In the genomic region with DNA sequence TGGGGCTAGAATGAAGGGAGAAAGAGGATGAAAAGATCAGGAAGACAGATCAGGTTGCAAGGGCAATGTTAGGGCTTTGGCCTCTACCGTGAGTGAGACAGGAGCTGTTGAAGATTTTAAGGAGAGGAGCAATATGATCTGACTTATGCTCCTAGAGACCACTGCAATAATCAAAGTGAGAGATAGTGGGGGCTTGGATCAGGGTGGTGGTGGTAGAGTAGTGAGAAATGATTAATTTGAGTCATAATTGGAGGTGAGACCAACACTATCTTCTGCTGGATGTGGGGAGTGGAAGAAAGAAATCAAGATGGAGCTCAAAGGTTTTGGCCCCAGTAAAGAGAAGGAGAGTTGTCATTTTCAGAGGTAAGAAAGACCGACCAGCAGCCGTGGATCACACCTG, we compare ENCODE assay signal across 2 cellular contexts.
TF ChIP-seq lines count a peak whose summit lies in the region.

No MANE protein-coding gene starts in this region.

TF ChIP-seq in HepG2, 621 proteins besides CTCF, POLR2A, EP300 and RAD21:
- TF ChIP-seq BRCA1 (CRISPR knock-in tag; IDR thresholded peaks at IDR 0.05) (no peak), SMC3 (IDR thresholded peaks at IDR 0.05; ENCODE audit: low read length) (no peak), FOXC1 (CRISPR knock-in tag; IDR thresholded peaks at IDR 0.05; ENCODE audit: borderline replicate concordance) (0 out of 2 replicates have a peak, but pooled peaks have one; percentile 40), RFXAP (CRISPR knock-in tag; IDR thresholded peaks at IDR 0.05; ENCODE audit: borderline replicate concordance) (no peak), ZMYM4 (CRISPR knock-in tag; IDR thresholded peaks at IDR 0.05) (0 out of 2 replicates have a peak, but pooled peaks have one; percentile 18), MEIS1 (CRISPR knock-in tag; IDR thresholded peaks at IDR 0.05; ENCODE audit: borderline replicate concordance) (no peak), DR1 (CRISPR knock-in tag; IDR thresholded peaks at IDR 0.05) (no peak), CBX5 (CRISPR knock-in tag; IDR thresholded peaks at IDR 0.05; ENCODE audit: borderline replicate concordance) (no peak), LCORL (IDR thresholded peaks at IDR 0.05) (no peak), LCORL (CRISPR knock-in tag; IDR thresholded peaks at IDR 0.05) (peak; percentile 50; the same call in 1 of the 2 replicates), ZNF253 (CRISPR knock-in tag; IDR thresholded peaks at IDR 0.05; ENCODE audit: borderline replicate concordance) (no peak), BRD4 (CRISPR knock-in tag; IDR thresholded peaks at IDR 0.05) (0 out of 2 replicates have a peak, but pooled peaks have one; percentile 21), SATB2 (CRISPR knock-in tag; IDR thresholded peaks at IDR 0.05) (no peak), ZSCAN20 (CRISPR knock-in tag; IDR thresholded peaks at IDR 0.05; ENCODE audit: borderline replicate concordance) (no peak), MED1 (CRISPR knock-in tag; IDR thresholded peaks at IDR 0.05) (0 out of 2 replicates have a peak, but pooled peaks have one; percentile 5), ZNF891 (CRISPR knock-in tag; IDR thresholded peaks at IDR 0.05) (no peak)
- TF ChIP-seq, protein P1, sequence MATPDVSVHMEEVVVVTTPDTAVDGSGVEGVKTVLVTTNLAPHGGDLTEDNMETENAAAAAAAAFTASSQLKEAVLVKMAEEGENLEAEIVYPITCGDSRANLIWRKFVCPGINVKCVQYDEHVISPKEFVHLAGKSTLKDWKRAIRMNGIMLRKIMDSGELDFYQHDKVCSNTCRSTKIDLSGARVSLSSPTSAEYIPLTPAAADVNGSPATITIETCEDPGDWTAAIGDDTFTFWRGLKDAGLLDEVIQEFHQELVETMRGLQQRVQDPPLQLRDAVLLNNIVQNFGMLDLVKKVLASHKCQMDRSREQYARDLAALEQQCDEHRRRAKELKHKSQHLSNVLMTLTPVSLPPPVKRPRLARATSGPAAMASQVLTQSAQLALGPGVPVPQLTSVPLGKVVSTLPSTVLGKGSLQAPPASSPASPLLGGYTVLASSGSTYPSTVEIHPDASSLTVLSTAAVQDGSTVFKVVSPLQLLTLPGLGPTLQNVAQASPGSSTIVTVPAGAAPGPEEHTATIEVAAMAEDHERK (CRISPR knock-in tag; IDR thresholded peaks at IDR 0.05; ENCODE audit: low read depth), result no peak
- TF ChIP-seq, protein P2, sequence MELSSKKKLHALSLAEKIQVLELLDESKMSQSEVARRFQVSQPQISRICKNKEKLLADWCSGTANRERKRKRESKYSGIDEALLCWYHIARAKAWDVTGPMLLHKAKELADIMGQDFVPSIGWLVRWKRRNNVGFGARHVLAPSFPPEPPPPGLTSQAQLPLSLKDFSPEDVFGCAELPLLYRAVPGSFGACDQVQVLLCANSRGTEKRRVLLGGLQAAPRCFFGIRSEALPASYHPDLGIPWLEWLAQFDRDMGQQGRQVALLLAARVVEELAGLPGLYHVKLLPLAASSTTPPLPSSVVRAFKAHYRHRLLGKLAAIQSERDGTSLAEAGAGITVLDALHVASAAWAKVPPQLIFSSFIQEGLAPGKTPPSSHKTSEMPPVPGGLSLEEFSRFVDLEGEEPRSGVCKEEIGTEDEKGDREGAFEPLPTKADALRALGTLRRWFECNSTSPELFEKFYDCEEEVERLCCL (CRISPR knock-in tag; IDR thresholded peaks at IDR 0.05; ENCODE audit: borderline replicate concordance), result no peak
- TF ChIP-seq, protein P3, sequence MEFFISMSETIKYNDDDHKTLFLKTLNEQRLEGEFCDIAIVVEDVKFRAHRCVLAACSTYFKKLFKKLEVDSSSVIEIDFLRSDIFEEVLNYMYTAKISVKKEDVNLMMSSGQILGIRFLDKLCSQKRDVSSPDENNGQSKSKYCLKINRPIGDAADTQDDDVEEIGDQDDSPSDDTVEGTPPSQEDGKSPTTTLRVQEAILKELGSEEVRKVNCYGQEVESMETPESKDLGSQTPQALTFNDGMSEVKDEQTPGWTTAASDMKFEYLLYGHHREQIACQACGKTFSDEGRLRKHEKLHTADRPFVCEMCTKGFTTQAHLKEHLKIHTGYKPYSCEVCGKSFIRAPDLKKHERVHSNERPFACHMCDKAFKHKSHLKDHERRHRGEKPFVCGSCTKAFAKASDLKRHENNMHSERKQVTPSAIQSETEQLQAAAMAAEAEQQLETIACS (CRISPR knock-in tag; IDR thresholded peaks at IDR 0.05), result no peak

TF ChIP-seq in K562, 482 proteins besides CTCF, POLR2A, EP300 and RAD21:
- TF ChIP-seq BRF1 (IDR thresholded peaks at IDR 0.05; ENCODE audit: borderline replicate concordance, extremely low read depth, insufficient read length), result no peak
- TF ChIP-seq, protein P4, sequence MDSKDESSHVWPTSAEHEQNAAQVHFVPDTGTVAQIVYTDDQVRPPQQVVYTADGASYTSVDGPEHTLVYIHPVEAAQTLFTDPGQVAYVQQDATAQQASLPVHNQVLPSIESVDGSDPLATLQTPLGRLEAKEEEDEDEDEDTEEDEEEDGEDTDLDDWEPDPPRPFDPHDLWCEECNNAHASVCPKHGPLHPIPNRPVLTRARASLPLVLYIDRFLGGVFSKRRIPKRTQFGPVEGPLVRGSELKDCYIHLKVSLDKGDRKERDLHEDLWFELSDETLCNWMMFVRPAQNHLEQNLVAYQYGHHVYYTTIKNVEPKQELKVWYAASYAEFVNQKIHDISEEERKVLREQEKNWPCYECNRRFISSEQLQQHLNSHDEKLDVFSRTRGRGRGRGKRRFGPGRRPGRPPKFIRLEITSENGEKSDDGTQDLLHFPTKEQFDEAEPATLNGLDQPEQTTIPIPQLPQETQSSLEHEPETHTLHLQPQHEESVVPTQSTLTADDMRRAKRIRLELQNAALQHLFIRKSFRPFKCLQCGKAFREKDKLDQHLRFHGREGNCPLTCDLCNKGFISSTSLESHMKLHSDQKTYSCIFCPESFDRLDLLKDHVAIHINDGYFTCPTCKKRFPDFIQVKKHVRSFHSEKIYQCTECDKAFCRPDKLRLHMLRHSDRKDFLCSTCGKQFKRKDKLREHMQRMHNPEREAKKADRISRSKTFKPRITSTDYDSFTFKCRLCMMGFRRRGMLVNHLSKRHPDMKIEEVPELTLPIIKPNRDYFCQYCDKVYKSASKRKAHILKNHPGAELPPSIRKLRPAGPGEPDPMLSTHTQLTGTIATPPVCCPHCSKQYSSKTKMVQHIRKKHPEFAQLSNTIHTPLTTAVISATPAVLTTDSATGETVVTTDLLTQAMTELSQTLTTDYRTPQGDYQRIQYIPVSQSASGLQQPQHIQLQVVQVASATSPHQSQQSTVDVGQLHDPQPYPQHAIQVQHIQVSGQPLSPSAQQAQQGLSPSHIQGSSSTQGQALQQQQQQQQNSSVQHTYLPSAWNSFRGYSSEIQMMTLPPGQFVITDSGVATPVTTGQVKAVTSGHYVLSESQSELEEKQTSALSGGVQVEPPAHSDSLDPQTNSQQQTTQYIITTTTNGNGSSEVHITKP (IDR thresholded peaks at IDR 0.05; ENCODE audit: partially characterized antibody), result no peak
- no peak for TF ChIP-seq NCOA6 (IDR thresholded peaks at IDR 0.05)
- TF ChIP-seq IFI16 (CRISPR knock-in tag; IDR thresholded peaks at IDR 0.05), result no peak
- TF ChIP-seq SRF (CRISPR knock-in tag; IDR thresholded peaks at IDR 0.05), result no peak
- TF ChIP-seq NCOA2 (IDR thresholded peaks at IDR 0.05; ENCODE audit: partially characterized antibody in 2 of 2), result no peak
- no peak for TF ChIP-seq PHB2 (IDR thresholded peaks at IDR 0.05; ENCODE audit: low read depth)
- no peak for TF ChIP-seq ZNF324 (CRISPR knock-in tag; IDR thresholded peaks at IDR 0.05)
TF ChIP-seq in K562: peak in this region for 0.
